ENCODE assay signal across 18 cellular contexts in genomic region chr3:161291191-161291901, GRCh38.
DNase-seq lines count a peak whose midpoint lies in the region; ATAC-seq lines count a peak whose summit lies in the region.
"Had no signal": no experiment of that assay in that cellular context is flagged by ENCODE, and none has a peak within 500 bp of the region (broad histone marks: within the 10 kb centered on the region; RNA-seq: fewer than 3 reads in every experiment).

No MANE protein-coding gene starts in this region.

- peaks cover 5% of the 10 kb centered on the region for H3K9me3 Mint-ChIP-seq in activated T-helper 1 cell treated with anti-CD3 and anti-CD28 coated beads, Interleukin-12 subunit alpha, Interleukin-12 subunit beta, Interleukin-2, Interleukin-4 antibody, amounts not matched to agents 30 ng/mL and 10 ng/mL and 1 ng/mL, durations not matched to agents 14 hours and 24 hours and 36 hours

- DNase-seq in COR-L47 (lab: John Stamatoyannopoulos, UW) (peak; percentile 98), M059J (ENCODE audit: low read depth) (peak; percentile 67), NCI-H69 (lab: John Stamatoyannopoulos, UW) (peak; percentile 94), AG08395 (ENCODE audit: low spot score) (no peak)
- DNase-seq in activated T-helper 1 cell treated with anti-CD3 and anti-CD28 coated beads, Interleukin-12 subunit alpha, Interleukin-12 subunit beta, Interleukin-2, Interleukin-4 antibody, amounts not matched to agents 30 ng/mL and 10 ng/mL and 1 ng/mL, durations not matched to agents 14 hours and 24 hours and 36 hours (ENCODE audit: low spot score) = no peak
- DNase-seq: activated effector memory CD4-positive, alpha-beta T cell treated with anti-CD3 and anti-CD28 coated beads, Interleukin-2, amount 50 U/mL, for 16 hours; CD4-positive, CD25-positive, alpha-beta regulatory T cell; colonic mucosa; heart right ventricle; left ventricle myocardium inferior; MG63; naive thymus-derived CD4-positive, alpha-beta T cell; NCI-H446 treated with DMSO at 0.1 percent for 48 hours had no signal

- no peak for ATAC-seq in GM18858 (IDR thresholded peaks at IDR 0.05; ENCODE audit: unreplicated experiment)
- ATAC-seq in GM19324 (IDR thresholded peaks at IDR 0.05; ENCODE audit: low FRiP score, unreplicated experiment) = no peak
- ATAC-seq: heart right ventricle; naive thymus-derived CD4-positive, alpha-beta T cell had no signal

- peaks cover 0 to 8% of the 10 kb centered on the region in 2 donors for H3K4me1 ChIP-seq in esophagus (ENCODE audit: control insufficient read depth in 2 of 2, insufficient read depth in 2 of 2, low read length in 1 of 2)
- H3K4me1 ChIP-seq: colonic mucosa, esophagus muscularis mucosa, heart right ventricle, left ventricle myocardium inferior had no signal

- peak overlapping the region; percentile 63 to 74 for H3K27ac ChIP-seq in esophagus (ENCODE audit: low read depth in 2 of 2, low read length in 1 of 2)
- H3K27ac ChIP-seq: colonic mucosa, esophagus muscularis mucosa, heart right ventricle, left ventricle myocardium inferior, VCaP had no signal

- no peaks in the 10 kb centered on the region for H3K36me3 ChIP-seq in esophagus (ENCODE audit: control insufficient read depth in 2 of 2, insufficient read depth in 2 of 2, low read length in 1 of 2)
- H3K36me3 ChIP-seq: colonic mucosa, esophagus muscularis mucosa, heart right ventricle, left ventricle myocardium inferior, MG63 had no signal

- no peaks in the 10 kb centered on the region for H3K27me3 ChIP-seq in esophagus (ENCODE audit: control insufficient read depth in 1 of 2, insufficient read depth in 2 of 2, low read length in 2 of 2)
- H3K27me3 ChIP-seq: colonic mucosa, esophagus muscularis mucosa, heart right ventricle, MG63 had no signal

- 49 to 55% methylated on average over 5 of the region's 5 CpGs for WGBS in esophagus, 2 donors

- no peaks in the 10 kb centered on the region for H3K36me3 Mint-ChIP-seq in activated T-helper 1 cell treated with anti-CD3 and anti-CD28 coated beads, Interleukin-12 subunit alpha, Interleukin-12 subunit beta, Interleukin-2, Interleukin-4 antibody, amounts not matched to agents 30 ng/mL and 10 ng/mL and 1 ng/mL, durations not matched to agents 14 hours and 24 hours and 36 hours (ENCODE audit: low read depth)
- H3K36me3 Mint-ChIP-seq: CD4-positive, CD25-positive, alpha-beta regulatory T cell had no signal

- intact Hi-C loops in activated T-helper 1 cell treated with anti-CD3 and anti-CD28 coated beads, Interleukin-12 subunit alpha, Interleukin-12 subunit beta, Interleukin-2, Interleukin-4 antibody, amounts not matched to agents 30 ng/mL and 10 ng/mL and 1 ng/mL, durations not matched to agents 14 hours and 24 hours and 36 hours (cut with micrococcal nuclease) = no loop called here

- H3K4me3 Mint-ChIP-seq in activated T-helper 1 cell treated with anti-CD3 and anti-CD28 coated beads, Interleukin-12 subunit alpha, Interleukin-12 subunit beta, Interleukin-2, Interleukin-4 antibody, amounts not matched to agents 30 ng/mL and 10 ng/mL and 1 ng/mL, durations not matched to agents 14 hours and 24 hours and 36 hours = no peak overlapping the region
- H3K4me3 Mint-ChIP-seq: CD4-positive, CD25-positive, alpha-beta regulatory T cell; naive thymus-derived CD4-positive, alpha-beta T cell had no signal

- H3K4me3 ChIP-seq in esophagus (ENCODE audit: low read depth in 1 of 2, low read length in 2 of 2) = no peak overlapping the region
- H3K4me3 ChIP-seq: colonic mucosa, esophagus muscularis mucosa, heart right ventricle, left ventricle myocardium inferior, MG63 had no signal

- H3K9me3 ChIP-seq in esophagus (ENCODE audit: control insufficient read depth in 2 of 2, insufficient read depth in 1 of 2, low read depth in 1 of 2, low read length in 1 of 2) = no peaks in the 10 kb centered on the region
- H3K9me3 ChIP-seq: colonic mucosa, MG63 had no signal

- no peaks in the 10 kb centered on the region for H3K4me1 Mint-ChIP-seq in activated T-helper 1 cell treated with anti-CD3 and anti-CD28 coated beads, Interleukin-12 subunit alpha, Interleukin-12 subunit beta, Interleukin-2, Interleukin-4 antibody, amounts not matched to agents 30 ng/mL and 10 ng/mL and 1 ng/mL, durations not matched to agents 14 hours and 24 hours and 36 hours (ENCODE audit: low read depth)
- H3K4me1 Mint-ChIP-seq: CD4-positive, CD25-positive, alpha-beta regulatory T cell; naive thymus-derived CD4-positive, alpha-beta T cell had no signal

- H3K27me3 Mint-ChIP-seq in activated T-helper 1 cell treated with anti-CD3 and anti-CD28 coated beads, Interleukin-12 subunit alpha, Interleukin-12 subunit beta, Interleukin-2, Interleukin-4 antibody, amounts not matched to agents 30 ng/mL and 10 ng/mL and 1 ng/mL, durations not matched to agents 14 hours and 24 hours and 36 hours (ENCODE audit: insufficient read depth) = peaks cover 19% of the 10 kb centered on the region

- no peak overlapping the region for H3K27ac Mint-ChIP-seq in activated T-helper 1 cell treated with anti-CD3 and anti-CD28 coated beads, Interleukin-12 subunit alpha, Interleukin-12 subunit beta, Interleukin-2, Interleukin-4 antibody, amounts not matched to agents 30 ng/mL and 10 ng/mL and 1 ng/mL, durations not matched to agents 14 hours and 24 hours and 36 hours
- H3K27ac Mint-ChIP-seq: CD4-positive, CD25-positive, alpha-beta regulatory T cell; naive thymus-derived CD4-positive, alpha-beta T cell had no signal

Comparison
In these comparisons a context has a peak if more than half of its experiments do, and no peak if none do; other contexts are left out.
1. DNase-seq: peak in COR-L47 (single experiment), M059J (single experiment) and NCI-H69 (single experiment); none in AG08395 (single experiment) and activated T-helper 1 cell treated with anti-CD3 and anti-CD28 coated beads, Interleukin-12 subunit alpha, Interleukin-12 subunit beta, Interleukin-2, Interleukin-4 antibody, amounts not matched to agents 30 ng/mL and 10 ng/mL and 1 ng/mL, durations not matched to agents 14 hours and 24 hours and 36 hours (single experiment).